In the genomic region with DNA sequence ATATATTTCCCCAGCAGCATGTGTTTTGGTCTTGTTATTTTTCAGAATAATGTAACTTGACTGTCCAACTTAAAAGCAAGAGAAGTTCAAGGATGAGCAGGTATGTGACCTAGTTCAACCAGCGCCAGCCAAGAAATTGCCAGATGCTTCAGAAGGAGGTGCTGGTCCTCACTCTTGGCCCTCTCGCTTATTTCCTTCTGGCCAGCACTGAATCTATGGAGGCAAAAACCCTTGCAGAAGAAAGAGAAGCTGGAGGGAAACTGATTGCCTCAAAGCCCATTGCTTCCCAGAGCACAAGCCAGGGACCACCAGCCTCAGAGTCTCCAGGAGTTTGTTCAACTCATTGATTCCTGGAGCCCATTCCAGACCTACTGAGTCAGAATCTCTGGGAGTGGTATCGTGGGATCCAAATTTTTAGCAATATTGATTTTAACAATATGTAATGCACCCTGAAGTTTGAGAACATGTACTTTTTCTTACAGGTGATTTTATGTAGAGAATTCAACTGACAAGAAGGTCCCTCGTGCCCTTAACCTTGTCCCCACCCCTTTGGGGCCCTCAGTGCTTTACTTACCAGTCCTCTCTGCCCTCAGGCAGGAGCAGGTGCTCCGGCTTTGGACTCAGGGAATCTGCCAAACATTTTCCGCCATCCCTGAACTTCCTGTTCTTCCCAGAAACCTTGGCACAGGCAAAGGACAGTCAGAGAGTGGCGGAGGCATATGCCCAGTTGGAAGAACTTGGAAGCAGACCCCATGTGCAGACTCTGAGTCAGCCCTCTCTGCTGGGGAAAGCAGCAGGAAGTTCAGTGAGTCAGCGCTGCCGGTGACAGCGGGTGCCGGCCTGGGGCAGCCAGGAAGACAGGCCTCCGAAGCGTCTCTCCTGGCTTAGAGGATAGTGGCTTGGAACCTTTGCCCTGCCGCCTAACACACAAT, we compare ENCODE assay signal across 8 cellular contexts. TPM values are rescaled to one million over a fixed set of nuclear protein-coding genes. Genes with fewer than 3 reads are reported as not detected.
DNase-seq lines count a peak whose midpoint lies in the region; TF ChIP-seq lines count a peak whose summit lies in the region.

No MANE protein-coding gene starts in this region.

- peaks cover 8% of the 10 kb centered on the region for H3K4me1 ChIP-seq in vagina

- H3K9me3 ChIP-seq in vagina: no peaks in the 10 kb centered on the region

- H3K36me3 ChIP-seq in vagina: no peaks in the 10 kb centered on the region

- no peak for TF ChIP-seq CTCF in vagina (IDR thresholded peaks at IDR 0.05)

- H3K27me3 ChIP-seq in vagina: no peaks in the 10 kb centered on the region

- TF ChIP-seq POLR2A in vagina (IDR thresholded peaks at IDR 0.05): no peak

- H3K27ac ChIP-seq in vagina: no peak overlapping the region

- intact Hi-C loops in vagina (cut with DNase I): no loop called here

- no peak overlapping the region for H3K4me3 ChIP-seq in vagina

- peak in 10 of 14 donors; percentile 9 to 99 (median 48) for DNase-seq in C1 segment of cervical spinal cord (lab: John Stamatoyannopoulos, UW)
- peak; percentile 94 for DNase-seq in HCEC 1CT
- DNase-seq in astrocyte of the hippocampus (ENCODE audit: low read depth, low spot score): peak; percentile 95
- peak; percentile 97 for DNase-seq in iris pigment epithelial cell (ENCODE audit: low read depth)
- peak; percentile 13 to 15 for DNase-seq in stimulated activated CD4-positive, alpha-beta T cell treated with anti-CD3 and anti-CD28 coated beads, Interleukin-2, amount 100 ng/mL, for 48 hours
- DNase-seq in vagina (ENCODE audit: extremely low spot score in 2 of 2): no peak
- DNase-seq in effector CD4-positive, alpha-beta T cell: no peak

TF ChIP-seq in PFSK-1, 5 proteins besides CTCF, POLR2A, EP300 and RAD21:
- no peak for TF ChIP-seq TAF1 (IDR thresholded peaks at IDR 0.05; ENCODE audit: borderline replicate concordance, insufficient read depth, low read length)
- no peak for TF ChIP-seq REST (IDR thresholded peaks at IDR 0.05; ENCODE audit: insufficient read depth in 1 of 2, low read depth in 2 of 2, low read length in 2 of 2)
- no peak for TF ChIP-seq POLR2AphosphoS5 (IDR thresholded peaks at IDR 0.05; ENCODE audit: low read depth, low read length)
- peak; percentile 87 for TF ChIP-seq FOXP2 (optimal IDR thresholded peaks at IDR 0.05; ENCODE audit: borderline replicate concordance, extremely low read depth, extremely low read length, insufficient read depth)
- no peak for TF ChIP-seq SIN3A (IDR thresholded peaks at IDR 0.05; ENCODE audit: borderline replicate concordance, insufficient read depth, low read length)

RNA-seq across cellular contexts. Expression of gene BEST3, which starts 10.3 kb away (rescaled TPM):
- not detected for polyA plus RNA-seq in PFSK-1 (2012; ENCODE audit: insufficient read length, low read depth)
- total RNA-seq in vagina: not detected

RNA-seq across cellular contexts. Expression of gene RAB3IP, which starts 49.9 kb away (rescaled TPM):
- polyA plus RNA-seq in PFSK-1 (2012; ENCODE audit: insufficient read length, low read depth): 1.7 TPM
- total RNA-seq in vagina: 7.9 TPM

Comparison
In these comparisons a context has a peak if more than half of its experiments do, and no peak if none do; other contexts are left out.
1. DNase-seq: peak in C1 segment of cervical spinal cord (10 of 14), HCEC 1CT (single experiment), astrocyte of the hippocampus (single experiment), iris pigment epithelial cell (single experiment) and stimulated activated CD4-positive, alpha-beta T cell treated with anti-CD3 and anti-CD28 coated beads, Interleukin-2, amount 100 ng/mL, for 48 hours (2 of 2); none in vagina (0 of 2) and effector CD4-positive, alpha-beta T cell (single experiment).